23 cellular contexts compared by ENCODE assay signal in genomic region chr20:62608218-62608565, GRCh38.
"Had no signal": no experiment of that assay in that cellular context is flagged by ENCODE, and none has a peak within 500 bp of the region (broad histone marks: within the 10 kb centered on the region; RNA-seq: fewer than 3 reads in every experiment).

No MANE protein-coding gene starts in this region.

- H3K9me3 Mint-ChIP-seq: IgD-negative memory B cell had no signal

- H3K27me3 ChIP-seq: SJSA1 had no signal

- H3K9ac ChIP-seq: KMS-11 had no signal

- H3K4me3 ChIP-seq: K562, SJSA1, SK-N-MC had no signal

- H3K4me2 ChIP-seq: KMS-11 had no signal

- H3K4me3 Mint-ChIP-seq: IgD-negative memory B cell had no signal

- H3K36me3 ChIP-seq: SJSA1 had no signal

- DNase-seq: Kasumi-1, MM.1S, NCI-H1092 treated with DMSO at 0.1 percent for 48 hours, NCI-H1436, NCI-H187, NCI-H2029, NCI-H2081 treated with DMSO at 0.1 percent for 48 hours, NCI-H2171, NCI-H226, NCI-H446, NCI-H510A, NCI-H524 treated with DMSO at 0.1 percent for 48 hours, NCI-H69, NCI-H774, PC-3, RPMI8226, SIG-M5 had no signal

- H3K27ac ChIP-seq: KMS-11, SJSA1, SK-N-MC had no signal

- ATAC-seq: HepG2, K562, PC-3 had no signal
